In the genomic region with DNA sequence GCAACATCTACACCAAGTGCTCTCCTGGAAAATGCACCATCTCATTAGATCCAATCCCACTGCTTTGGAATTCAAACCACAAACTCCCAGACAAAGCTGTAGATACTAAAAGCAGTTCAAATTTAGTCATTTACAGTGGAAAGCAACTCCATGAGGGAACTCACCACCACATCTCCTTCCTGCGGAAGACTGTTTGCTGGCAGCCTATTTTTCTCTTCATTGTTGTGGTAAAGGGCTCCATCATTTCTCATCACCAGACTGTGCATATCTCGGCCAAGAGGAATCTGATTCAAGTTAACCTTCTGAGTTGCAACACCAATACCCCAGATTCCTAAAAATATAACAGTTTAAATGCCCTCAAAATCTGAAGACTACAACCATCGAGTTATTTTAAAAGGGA, we compare ENCODE assay signal across 23 cellular contexts. TPM values are rescaled to one million over a fixed set of nuclear protein-coding genes. Genes with fewer than 3 reads are reported as not detected.
A peak's percentile ranks its signal among the peaks of the same experiment; 100 is the strongest.
DNase-seq lines count a peak whose midpoint lies in the region; ATAC-seq, FAIRE-seq and TF ChIP-seq lines count a peak whose summit lies in the region.
"Had no signal": no experiment of that assay in that cellular context is flagged by ENCODE, and none has a peak within 500 bp of the region (broad histone marks: within the 10 kb centered on the region; RNA-seq: fewer than 3 reads in every experiment).

No MANE protein-coding gene starts in this region.

- no peak overlapping the region for H3K4me3 ChIP-seq in ACC112 (ENCODE audit: low read depth, low read length)
- H3K4me3 ChIP-seq in astrocyte (ENCODE audit: insufficient read depth, low read depth, low read length): no peak overlapping the region
- H3K4me3 ChIP-seq in fibroblast of villous mesenchyme (ENCODE audit: low read depth, low read length): no peak overlapping the region
- no peak overlapping the region for H3K4me3 ChIP-seq in kidney (ENCODE audit: low read length in 2 of 2)
- H3K4me3 ChIP-seq: gastroesophageal sphincter, MG63 had no signal

- H3K27me3 Mint-ChIP-seq in astrocyte (ENCODE audit: low read depth, unreplicated experiment): no peaks in the 10 kb centered on the region
- H3K27me3 Mint-ChIP-seq: activated CD4-positive, alpha-beta T cell treated with anti-CD3 and anti-CD28 coated beads for 36 hours; activated CD8-positive, alpha-beta memory T cell treated with anti-CD3 and anti-CD28 coated beads, Interleukin-2, amount 10 ng/mL, durations not matched to agents 7 days and 5 days; activated naive CD8-positive, alpha-beta T cell treated with anti-CD3 and anti-CD28 coated beads, Interleukin-2, amount 50 U/mL, for 24 hours; activated T-helper 17 cell treated with anti-CD3 and anti-CD28 coated beads, Interleukin-2, amount 50 U/mL, for 72 hours; CD8-positive, alpha-beta memory T cell had no signal

- H3K27ac Mint-ChIP-seq in astrocyte (ENCODE audit: unreplicated experiment): peak overlapping the region; percentile 78
- H3K27ac Mint-ChIP-seq: activated CD4-positive, alpha-beta T cell treated with anti-CD3 and anti-CD28 coated beads for 36 hours; activated CD8-positive, alpha-beta memory T cell treated with anti-CD3 and anti-CD28 coated beads, Interleukin-2, amount 10 ng/mL, durations not matched to agents 7 days and 5 days; activated naive CD8-positive, alpha-beta T cell treated with anti-CD3 and anti-CD28 coated beads, Interleukin-2, amount 50 U/mL, for 24 hours; activated T-helper 17 cell treated with anti-CD3 and anti-CD28 coated beads, Interleukin-2, amount 50 U/mL, for 72 hours; endodermal cell; stimulated activated effector memory CD8-positive, alpha-beta T cell treated with anti-CD3 and anti-CD28 coated beads, Interleukin-12 subunit alpha, Interleukin-12 subunit beta, amount 100 ng/mL, for 72 hours had no signal

- peaks cover 6% of the 10 kb centered on the region for H3K36me3 Mint-ChIP-seq in astrocyte (ENCODE audit: low read depth, unreplicated experiment)

- peak overlapping the region; percentile 5 for H3K4me2 ChIP-seq in astrocyte (ENCODE audit: low read length)

- H3K79me2 ChIP-seq in ACC112 (ENCODE audit: control insufficient read depth, insufficient read depth, low read length, unreplicated experiment) (peaks cover 17% of the 10 kb centered on the region), astrocyte (ENCODE audit: insufficient read depth, low read length) (peaks cover 14% of the 10 kb centered on the region)

- FAIRE-seq in astrocyte (lab: Jason Lieb, UNC): peak; percentile 93
- no peak for FAIRE-seq in kidney (lab: Jason Lieb, UNC)
- FAIRE-seq: A204.1, RCC 7860 had no signal

- H3K27ac ChIP-seq in ACC112 (ENCODE audit: low read depth, low read length) (peak overlapping the region; percentile 7; the same call in 1 of the 2 replicates), astrocyte (ENCODE audit: low read depth, low read length) (peak overlapping the region; percentile 35), kidney (ENCODE audit: low read depth in 2 of 2, low read length in 2 of 2) (no peak overlapping the region)
- H3K27ac ChIP-seq: gastroesophageal sphincter, neutrophil had no signal

- H3K9ac ChIP-seq in astrocyte (ENCODE audit: low read length): no peak overlapping the region
- H3K9ac ChIP-seq in kidney (ENCODE audit: low read length in 2 of 2): no peak overlapping the region

- peaks cover 12% of the 10 kb centered on the region for H3K4me1 ChIP-seq in ACC112 (ENCODE audit: control insufficient read depth, insufficient read depth, low read length, unreplicated experiment)
- peaks cover 14% of the 10 kb centered on the region for H3K4me1 ChIP-seq in astrocyte (ENCODE audit: insufficient read depth, low read length)
- H3K4me1 ChIP-seq in kidney (ENCODE audit: control insufficient read depth in 1 of 2, insufficient read depth in 1 of 2, low read depth in 1 of 2, low read length in 2 of 2): no peaks in the 10 kb centered on the region

- no peak for ATAC-seq in GM19324 (IDR thresholded peaks at IDR 0.05; ENCODE audit: low FRiP score, unreplicated experiment)
- ATAC-seq: activated CD4-positive, alpha-beta T cell treated with anti-CD3 and anti-CD28 coated beads for 36 hours; activated CD8-positive, alpha-beta memory T cell treated with anti-CD3 and anti-CD28 coated beads, Interleukin-2, amount 10 ng/mL, durations not matched to agents 7 days and 5 days; activated naive CD8-positive, alpha-beta T cell treated with anti-CD3 and anti-CD28 coated beads, Interleukin-2, amount 50 U/mL, for 24 hours; activated T-helper 17 cell treated with anti-CD3 and anti-CD28 coated beads, Interleukin-2, amount 50 U/mL, for 72 hours; gastroesophageal sphincter; stimulated activated effector memory CD8-positive, alpha-beta T cell treated with anti-CD3 and anti-CD28 coated beads, Interleukin-12 subunit alpha, Interleukin-12 subunit beta, amount 100 ng/mL, for 72 hours had no signal

- H3K27me3 ChIP-seq in ACC112 (ENCODE audit: insufficient read depth, low read length) (no peaks in the 10 kb centered on the region), astrocyte (ENCODE audit: insufficient read depth, low read length) (no peaks in the 10 kb centered on the region)
- H3K27me3 ChIP-seq: gastroesophageal sphincter, MG63, neutrophil had no signal

- peaks cover 9% of the 10 kb centered on the region for H3K4me1 Mint-ChIP-seq in astrocyte (ENCODE audit: low read depth, unreplicated experiment)
- H3K4me1 Mint-ChIP-seq: activated CD4-positive, alpha-beta T cell treated with anti-CD3 and anti-CD28 coated beads for 36 hours; activated CD8-positive, alpha-beta memory T cell treated with anti-CD3 and anti-CD28 coated beads, Interleukin-2, amount 10 ng/mL, durations not matched to agents 7 days and 5 days; activated naive CD8-positive, alpha-beta T cell treated with anti-CD3 and anti-CD28 coated beads, Interleukin-2, amount 50 U/mL, for 24 hours; activated T-helper 17 cell treated with anti-CD3 and anti-CD28 coated beads, Interleukin-2, amount 50 U/mL, for 72 hours; stimulated activated effector memory CD8-positive, alpha-beta T cell treated with anti-CD3 and anti-CD28 coated beads, Interleukin-12 subunit alpha, Interleukin-12 subunit beta, amount 100 ng/mL, for 72 hours had no signal

- H2AFZ ChIP-seq in ACC112 (ENCODE audit: low read length, unreplicated experiment): no peak overlapping the region
- no peak overlapping the region for H2AFZ ChIP-seq in astrocyte (ENCODE audit: low read depth, low read length)

- intact Hi-C loops in kidney (cut with DNase I): no loop called here

- DNase-seq in GM03348 (ENCODE audit: low spot score): peak; percentile 78
- DNase-seq in astrocyte (ENCODE audit: low read depth): peak; percentile 98
- DNase-seq in fibroblast of villous mesenchyme (ENCODE audit: low read depth): peak; percentile 12
- no peak for DNase-seq in NCI-H2227 (lab: John Stamatoyannopoulos, UW; ENCODE audit: unreplicated experiment)
- no peak for DNase-seq in activated effector memory CD4-positive, alpha-beta T cell treated with anti-CD3 and anti-CD28 coated beads, Interleukin-2, amount 50 U/mL, for 16 hours
- no peak for DNase-seq in kidney
- DNase-seq: activated CD4-positive, alpha-beta T cell treated with anti-CD3 and anti-CD28 coated beads for 36 hours; activated CD8-positive, alpha-beta memory T cell treated with anti-CD3 and anti-CD28 coated beads, Interleukin-2, amount 10 ng/mL, durations not matched to agents 7 days and 5 days; activated naive CD8-positive, alpha-beta T cell treated with anti-CD3 and anti-CD28 coated beads, Interleukin-2, amount 50 U/mL, for 24 hours; CD8-positive, alpha-beta memory T cell; DMS79; endodermal cell; MG63; NCI-H1694; NCI-H446 had no signal

- no peaks in the 10 kb centered on the region for H4K20me1 ChIP-seq in astrocyte (ENCODE audit: insufficient read depth, low read length)

- H3K36me3 ChIP-seq in ACC112 (ENCODE audit: insufficient read depth, low read length): peaks cover 5% of the 10 kb centered on the region; the same call in 1 of the 2 replicates
- peaks cover 3% of the 10 kb centered on the region for H3K36me3 ChIP-seq in astrocyte (ENCODE audit: insufficient read depth, low read length)
- peaks cover 3% of the 10 kb centered on the region in 2 donors for H3K36me3 ChIP-seq in kidney (ENCODE audit: control insufficient read depth in 1 of 2, insufficient read depth in 2 of 2, low read length in 2 of 2)

- no peaks in the 10 kb centered on the region for H3K9me3 Mint-ChIP-seq in astrocyte (ENCODE audit: unreplicated experiment)
- H3K9me3 Mint-ChIP-seq: activated naive CD8-positive, alpha-beta T cell treated with anti-CD3 and anti-CD28 coated beads, Interleukin-2, amount 50 U/mL, for 24 hours; activated T-helper 17 cell treated with anti-CD3 and anti-CD28 coated beads, Interleukin-2, amount 50 U/mL, for 72 hours; CD8-positive, alpha-beta memory T cell; endodermal cell; stimulated activated effector memory CD8-positive, alpha-beta T cell treated with anti-CD3 and anti-CD28 coated beads, Interleukin-12 subunit alpha, Interleukin-12 subunit beta, amount 100 ng/mL, for 72 hours had no signal

- TF ChIP-seq CTCF in astrocyte (IDR thresholded peaks at IDR 0.05; ENCODE audit: insufficient read depth, low read depth, low read length) (no peak), fibroblast of villous mesenchyme (IDR thresholded peaks at IDR 0.05; ENCODE audit: insufficient read depth, low read depth, low read length) (no peak), kidney (IDR thresholded peaks at IDR 0.05; ENCODE audit: borderline replicate concordance, extremely low read depth, insufficient read depth) (no peak)

- H3K4me3 Mint-ChIP-seq in astrocyte (ENCODE audit: unreplicated experiment): no peak overlapping the region
- H3K4me3 Mint-ChIP-seq: activated CD4-positive, alpha-beta T cell treated with anti-CD3 and anti-CD28 coated beads for 36 hours; activated CD8-positive, alpha-beta memory T cell treated with anti-CD3 and anti-CD28 coated beads, Interleukin-2, amount 10 ng/mL, durations not matched to agents 7 days and 5 days; activated naive CD8-positive, alpha-beta T cell treated with anti-CD3 and anti-CD28 coated beads, Interleukin-2, amount 50 U/mL, for 24 hours; activated T-helper 17 cell treated with anti-CD3 and anti-CD28 coated beads, Interleukin-2, amount 50 U/mL, for 72 hours; CD8-positive, alpha-beta memory T cell; endodermal cell; stimulated activated effector memory CD8-positive, alpha-beta T cell treated with anti-CD3 and anti-CD28 coated beads, Interleukin-12 subunit alpha, Interleukin-12 subunit beta, amount 100 ng/mL, for 72 hours had no signal

- H3K9me3 ChIP-seq in astrocyte (ENCODE audit: insufficient read depth, low read depth, low read length) (no peaks in the 10 kb centered on the region), kidney (ENCODE audit: control insufficient read depth in 1 of 2, low read length in 2 of 2) (no peaks in the 10 kb centered on the region)
- H3K9me3 ChIP-seq: gastroesophageal sphincter, MG63, neutrophil had no signal

RNA-seq across cellular contexts. Expression of gene SPRYD7, which starts 8.4 kb away (rescaled TPM):
- total RNA-seq in astrocyte: 10.3 and 11.5 TPM in 2 replicates
- total RNA-seq in fibroblast of villous mesenchyme: 6.4 and 9.1 TPM in 2 replicates
- 6.6 TPM for total RNA-seq in kidney
- polyA plus RNA-seq in kidney (ENCODE audit: insufficient read depth, low read depth, low replicate concordance): 12.1 TPM

Comparison
In these comparisons a context has a peak if more than half of its experiments do, and no peak if none do; other contexts are left out.
1. H3K27ac ChIP-seq: peak in ACC112 (single experiment) and astrocyte (single experiment); none in kidney (0 of 2).
2. DNase-seq: peak in GM03348 (single experiment), astrocyte (single experiment) and fibroblast of villous mesenchyme (single experiment); none in NCI-H2227 (single experiment), activated effector memory CD4-positive, alpha-beta T cell treated with anti-CD3 and anti-CD28 coated beads, Interleukin-2, amount 50 U/mL, for 16 hours (single experiment) and kidney (single experiment).